In the genomic region with DNA sequence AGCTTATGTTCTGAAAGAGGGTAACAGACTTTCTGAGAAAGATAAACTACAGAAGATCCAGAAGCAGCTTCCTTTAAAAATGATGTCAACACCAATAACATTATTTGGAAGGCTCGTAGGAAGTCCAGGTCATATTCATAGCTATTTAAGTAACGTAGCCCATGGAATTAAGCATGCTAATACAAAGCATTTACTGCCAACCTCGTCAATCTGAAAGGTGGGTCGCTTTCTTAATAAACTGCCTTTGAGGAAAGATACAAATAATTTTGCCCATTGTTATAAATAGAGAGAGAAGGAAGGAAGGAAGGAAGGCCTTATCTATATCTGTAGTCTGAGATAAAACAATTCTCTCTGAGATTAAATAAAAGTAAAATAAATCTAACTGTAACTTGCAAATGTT, we compare ENCODE assay signal across 1 cellular context.
TF ChIP-seq lines count a peak whose summit lies in the region.

No MANE protein-coding gene starts in this region.

TF ChIP-seq in SK-N-SH treated with all-trans-retinoic acid at 6 μM for 48 hours, 23 proteins besides CTCF, POLR2A, EP300 and RAD21 (continued from another document):
- TF ChIP-seq CSRNP3 (CRISPR knock-in tag; IDR thresholded peaks at IDR 0.05), result no peak
- no peak for TF ChIP-seq CSDC2 (CRISPR knock-in tag; IDR thresholded peaks at IDR 0.05)
- no peak for TF ChIP-seq PATZ1 (CRISPR knock-in tag; IDR thresholded peaks at IDR 0.05; ENCODE audit: borderline replicate concordance)
- no peak for TF ChIP-seq OSR1 (CRISPR knock-in tag; IDR thresholded peaks at IDR 0.05)
- TF ChIP-seq ZNF8 (CRISPR knock-in tag; IDR thresholded peaks at IDR 0.05), result no peak
